ENCODE assay signal across 1 cellular context in genomic region chr10:43420369-43421200, GRCh38.
TF ChIP-seq lines count a peak whose summit lies in the region.

No MANE protein-coding gene starts in this region.

TF ChIP-seq in K562, 482 proteins besides CTCF, POLR2A, EP300 and RAD21 (continued from another document and continues in another):
- TF ChIP-seq GTF2E2 (tag; IDR thresholded peaks at IDR 0.05), result 0 out of 2 replicates have a peak, but pooled peaks have one; percentile 42
- TF ChIP-seq HDAC8 (tag; IDR thresholded peaks at IDR 0.05), result no peak; the same call in 1 of the 2 replicates
- no peak for TF ChIP-seq ZNF785 (CRISPR knock-in tag; IDR thresholded peaks at IDR 0.05)
- TF ChIP-seq SFPQ (IDR thresholded peaks at IDR 0.05; ENCODE audit: low read depth, low read length), result no peak
- TF ChIP-seq ADNP (tag; IDR thresholded peaks at IDR 0.05), result no peak
- no peak for TF ChIP-seq U2AF2 (optimal IDR thresholded peaks at IDR 0.05; ENCODE audit: low read depth, low read length)
- TF ChIP-seq CBFB (CRISPR knock-in tag; IDR thresholded peaks at IDR 0.05), result peak; percentile 59; the same call in 1 of the 2 replicates
- peak; percentile 78 for TF ChIP-seq ATF3 (IDR thresholded peaks at IDR 0.05)
- TF ChIP-seq ATF3 (CRISPR knock-in tag; conservative IDR thresholded peaks at IDR 0.05), result no peak
- no peak for TF ChIP-seq SMARCB1 (IDR thresholded peaks at IDR 0.05; ENCODE audit: insufficient read length, low read depth)
- no peak for TF ChIP-seq BDP1 (IDR thresholded peaks at IDR 0.05; ENCODE audit: insufficient read depth, insufficient read length)
- no peak for TF ChIP-seq ZNF143 (CRISPR knock-in tag; IDR thresholded peaks at IDR 0.05)
- TF ChIP-seq, protein P1, sequence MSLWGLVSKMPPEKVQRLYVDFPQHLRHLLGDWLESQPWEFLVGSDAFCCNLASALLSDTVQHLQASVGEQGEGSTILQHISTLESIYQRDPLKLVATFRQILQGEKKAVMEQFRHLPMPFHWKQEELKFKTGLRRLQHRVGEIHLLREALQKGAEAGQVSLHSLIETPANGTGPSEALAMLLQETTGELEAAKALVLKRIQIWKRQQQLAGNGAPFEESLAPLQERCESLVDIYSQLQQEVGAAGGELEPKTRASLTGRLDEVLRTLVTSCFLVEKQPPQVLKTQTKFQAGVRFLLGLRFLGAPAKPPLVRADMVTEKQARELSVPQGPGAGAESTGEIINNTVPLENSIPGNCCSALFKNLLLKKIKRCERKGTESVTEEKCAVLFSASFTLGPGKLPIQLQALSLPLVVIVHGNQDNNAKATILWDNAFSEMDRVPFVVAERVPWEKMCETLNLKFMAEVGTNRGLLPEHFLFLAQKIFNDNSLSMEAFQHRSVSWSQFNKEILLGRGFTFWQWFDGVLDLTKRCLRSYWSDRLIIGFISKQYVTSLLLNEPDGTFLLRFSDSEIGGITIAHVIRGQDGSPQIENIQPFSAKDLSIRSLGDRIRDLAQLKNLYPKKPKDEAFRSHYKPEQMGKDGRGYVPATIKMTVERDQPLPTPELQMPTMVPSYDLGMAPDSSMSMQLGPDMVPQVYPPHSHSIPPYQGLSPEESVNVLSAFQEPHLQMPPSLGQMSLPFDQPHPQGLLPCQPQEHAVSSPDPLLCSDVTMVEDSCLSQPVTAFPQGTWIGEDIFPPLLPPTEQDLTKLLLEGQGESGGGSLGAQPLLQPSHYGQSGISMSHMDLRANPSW (CRISPR knock-in tag; IDR thresholded peaks at IDR 0.05), result no peak
- TF ChIP-seq, protein P2, sequence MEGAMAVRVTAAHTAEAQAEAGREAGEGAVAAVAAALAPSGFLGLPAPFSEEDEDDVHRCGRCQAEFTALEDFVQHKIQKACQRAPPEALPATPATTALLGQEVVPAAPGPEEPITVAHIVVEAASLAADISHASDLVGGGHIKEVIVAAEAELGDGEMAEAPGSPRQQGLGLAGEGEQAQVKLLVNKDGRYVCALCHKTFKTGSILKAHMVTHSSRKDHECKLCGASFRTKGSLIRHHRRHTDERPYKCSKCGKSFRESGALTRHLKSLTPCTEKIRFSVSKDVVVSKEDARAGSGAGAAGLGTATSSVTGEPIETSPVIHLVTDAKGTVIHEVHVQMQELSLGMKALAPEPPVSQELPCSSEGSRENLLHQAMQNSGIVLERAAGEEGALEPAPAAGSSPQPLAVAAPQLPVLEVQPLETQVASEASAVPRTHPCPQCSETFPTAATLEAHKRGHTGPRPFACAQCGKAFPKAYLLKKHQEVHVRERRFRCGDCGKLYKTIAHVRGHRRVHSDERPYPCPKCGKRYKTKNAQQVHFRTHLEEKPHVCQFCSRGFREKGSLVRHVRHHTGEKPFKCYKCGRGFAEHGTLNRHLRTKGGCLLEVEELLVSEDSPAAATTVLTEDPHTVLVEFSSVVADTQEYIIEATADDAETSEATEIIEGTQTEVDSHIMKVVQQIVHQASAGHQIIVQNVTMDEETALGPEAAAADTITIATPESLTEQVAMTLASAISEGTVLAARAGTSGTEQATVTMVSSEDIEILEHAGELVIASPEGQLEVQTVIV (CRISPR knock-in tag; IDR thresholded peaks at IDR 0.05; ENCODE audit: borderline replicate concordance), result no peak
- peak; percentile 51; the same call in 1 of the 2 replicates for TF ChIP-seq BCOR (IDR thresholded peaks at IDR 0.05)
- peak; percentile 92 for TF ChIP-seq CEBPG (CRISPR knock-in tag; IDR thresholded peaks at IDR 0.05)
- peak; percentile 91 to 97 for TF ChIP-seq CEBPG (tag; conservative IDR thresholded peaks at IDR 0.05 in 1 of 2, IDR thresholded peaks at IDR 0.05 in 1 of 2)
- TF ChIP-seq, protein P3, sequence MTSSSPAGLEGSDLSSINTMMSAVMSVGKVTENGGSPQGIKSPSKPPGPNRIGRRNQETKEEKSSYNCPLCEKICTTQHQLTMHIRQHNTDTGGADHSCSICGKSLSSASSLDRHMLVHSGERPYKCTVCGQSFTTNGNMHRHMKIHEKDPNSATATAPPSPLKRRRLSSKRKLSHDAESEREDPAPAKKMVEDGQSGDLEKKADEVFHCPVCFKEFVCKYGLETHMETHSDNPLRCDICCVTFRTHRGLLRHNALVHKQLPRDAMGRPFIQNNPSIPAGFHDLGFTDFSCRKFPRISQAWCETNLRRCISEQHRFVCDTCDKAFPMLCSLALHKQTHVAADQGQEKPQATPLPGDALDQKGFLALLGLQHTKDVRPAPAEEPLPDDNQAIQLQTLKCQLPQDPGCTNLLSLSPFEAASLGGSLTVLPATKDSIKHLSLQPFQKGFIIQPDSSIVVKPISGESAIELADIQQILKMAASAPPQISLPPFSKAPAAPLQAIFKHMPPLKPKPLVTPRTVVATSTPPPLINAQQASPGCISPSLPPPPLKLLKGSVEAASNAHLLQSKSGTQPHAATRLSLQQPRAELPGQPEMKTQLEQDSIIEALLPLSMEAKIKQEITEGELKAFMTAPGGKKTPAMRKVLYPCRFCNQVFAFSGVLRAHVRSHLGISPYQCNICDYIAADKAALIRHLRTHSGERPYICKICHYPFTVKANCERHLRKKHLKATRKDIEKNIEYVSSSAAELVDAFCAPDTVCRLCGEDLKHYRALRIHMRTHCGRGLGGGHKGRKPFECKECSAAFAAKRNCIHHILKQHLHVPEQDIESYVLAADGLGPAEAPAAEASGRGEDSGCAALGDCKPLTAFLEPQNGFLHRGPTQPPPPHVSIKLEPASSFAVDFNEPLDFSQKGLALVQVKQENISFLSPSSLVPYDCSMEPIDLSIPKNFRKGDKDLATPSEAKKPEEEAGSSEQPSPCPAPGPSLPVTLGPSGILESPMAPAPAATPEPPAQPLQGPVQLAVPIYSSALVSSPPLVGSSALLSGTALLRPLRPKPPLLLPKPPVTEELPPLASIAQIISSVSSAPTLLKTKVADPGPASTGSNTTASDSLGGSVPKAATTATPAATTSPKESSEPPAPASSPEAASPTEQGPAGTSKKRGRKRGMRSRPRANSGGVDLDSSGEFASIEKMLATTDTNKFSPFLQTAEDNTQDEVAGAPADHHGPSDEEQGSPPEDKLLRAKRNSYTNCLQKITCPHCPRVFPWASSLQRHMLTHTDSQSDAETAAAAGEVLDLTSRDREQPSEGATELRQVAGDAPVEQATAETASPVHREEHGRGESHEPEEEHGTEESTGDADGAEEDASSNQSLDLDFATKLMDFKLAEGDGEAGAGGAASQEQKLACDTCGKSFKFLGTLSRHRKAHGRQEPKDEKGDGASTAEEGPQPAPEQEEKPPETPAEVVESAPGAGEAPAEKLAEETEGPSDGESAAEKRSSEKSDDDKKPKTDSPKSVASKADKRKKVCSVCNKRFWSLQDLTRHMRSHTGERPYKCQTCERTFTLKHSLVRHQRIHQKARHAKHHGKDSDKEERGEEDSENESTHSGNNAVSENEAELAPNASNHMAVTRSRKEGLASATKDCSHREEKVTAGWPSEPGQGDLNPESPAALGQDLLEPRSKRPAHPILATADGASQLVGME (CRISPR knock-in tag; IDR thresholded peaks at IDR 0.05), result no peak
- TF ChIP-seq ZFP36 (IDR thresholded peaks at IDR 0.05; ENCODE audit: low read depth, low read length, partially characterized antibody), result no peak
- no peak for TF ChIP-seq STAT5A (IDR thresholded peaks at IDR 0.05; ENCODE audit: borderline replicate concordance, low read length)
- peak; percentile 13 for TF ChIP-seq NEUROD1 (IDR thresholded peaks at IDR 0.05; ENCODE audit: borderline replicate concordance, low read depth, low read length, partially characterized antibody)
- TF ChIP-seq FOXP1 (CRISPR knock-in tag; IDR thresholded peaks at IDR 0.05), result no peak; the same call in 1 of the 2 replicates
- no peak for TF ChIP-seq TAF9B (IDR thresholded peaks at IDR 0.05; ENCODE audit: partially characterized antibody)
- 0 out of 2 replicates have a peak, but pooled peaks have one; percentile 62 for TF ChIP-seq NR1H2 (CRISPR knock-in tag; IDR thresholded peaks at IDR 0.05)
- TF ChIP-seq NFRKB (IDR thresholded peaks at IDR 0.05; ENCODE audit: low read depth), result 0 out of 2 replicates have a peak, but pooled peaks have one; percentile 51
- no peak for TF ChIP-seq SMC3 (conservative IDR thresholded peaks at IDR 0.05; ENCODE audit: insufficient read depth, low read depth, low read length)
- no peak for TF ChIP-seq MEF2A (IDR thresholded peaks at IDR 0.05; ENCODE audit: control insufficient read depth, low read depth, low read length)
- no peak for TF ChIP-seq XRCC5 (IDR thresholded peaks at IDR 0.05; ENCODE audit: low read depth, low read length)
- no peak for TF ChIP-seq NFE2 (IDR thresholded peaks at IDR 0.05; ENCODE audit: low read depth)
- no peak for TF ChIP-seq YBX1 (IDR thresholded peaks at IDR 0.05)
- TF ChIP-seq ATF4 (CRISPR knock-in tag; IDR thresholded peaks at IDR 0.05), result no peak
- no peak for TF ChIP-seq ZBTB8A (IDR thresholded peaks at IDR 0.05; ENCODE audit: partially characterized antibody)
- no peak for TF ChIP-seq HNRNPH1 (optimal IDR thresholded peaks at IDR 0.05; ENCODE audit: low read depth, low read length)
- no peak for TF ChIP-seq RBM25 (IDR thresholded peaks at IDR 0.05; ENCODE audit: low read depth, low read length, severe bottlenecking)
- TF ChIP-seq ZNF354B (CRISPR knock-in tag; IDR thresholded peaks at IDR 0.05), result no peak
- TF ChIP-seq ZNF146 (CRISPR knock-in tag; IDR thresholded peaks at IDR 0.05; ENCODE audit: unreplicated experiment), result no peak
- no peak for TF ChIP-seq ZNF174 (CRISPR knock-in tag; IDR thresholded peaks at IDR 0.05)
- no peak for TF ChIP-seq MXD1 (CRISPR knock-in tag; IDR thresholded peaks at IDR 0.05; ENCODE audit: borderline replicate concordance, poor library complexity, severe bottlenecking)
- no peak for TF ChIP-seq MIER1 (IDR thresholded peaks at IDR 0.05; ENCODE audit: low read depth)
